ENCODE assay signal across 9 cellular contexts in the genomic region with DNA sequence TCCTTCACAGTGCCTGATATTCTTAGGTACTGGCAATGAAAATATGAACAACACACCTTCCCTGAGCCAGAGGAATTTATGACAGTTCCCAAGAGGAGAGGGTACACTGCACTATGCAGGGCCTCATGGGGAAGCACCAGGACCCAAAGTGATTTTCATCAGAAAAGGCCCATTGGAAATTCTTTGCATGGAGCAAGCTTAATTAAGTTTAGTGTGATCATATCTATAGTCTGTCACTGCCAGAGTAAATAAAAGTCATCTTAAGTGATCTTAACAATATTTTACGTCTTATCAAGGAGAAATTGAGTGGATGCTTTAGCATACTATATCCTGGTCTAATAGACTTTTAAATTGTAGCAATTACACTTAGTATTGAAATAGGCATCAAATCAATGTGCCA.
"Had no signal": no experiment of that assay in that cellular context is flagged by ENCODE, and none has a peak within 500 bp of the region (broad histone marks: within the 10 kb centered on the region; RNA-seq: fewer than 3 reads in every experiment).

No MANE protein-coding gene starts in this region.

- ATAC-seq: HCT116, HepG2 had no signal

- H3K36me3 ChIP-seq: HAP-1 had no signal

- H3K27ac ChIP-seq: GM23248, HL-60 had no signal

- DNase-seq: GM23248, GOT3, H7, HFFc6, KBM-7 had no signal

- H3K4me3 ChIP-seq: GM23248, HAP-1 had no signal
